ENCODE assay signal across 33 cellular contexts in genomic region chr9:13520069-13520468, GRCh38.
"Had no signal": no experiment of that assay in that cellular context is flagged by ENCODE, and none has a peak within 500 bp of the region (broad histone marks: within the 10 kb centered on the region; RNA-seq: fewer than 3 reads in every experiment).

No MANE protein-coding gene starts in this region.

- H3K27me3 Mint-ChIP-seq: activated B cell treated with CpG ODN at 0.5 μM for 24 hours; activated CD4-positive, alpha-beta memory T cell treated with anti-CD3 and anti-CD28 coated beads for 36 hours had no signal

- ATAC-seq: activated naive CD4-positive, alpha-beta T cell treated with anti-CD3 and anti-CD28 coated beads, Interleukin-2, amount 50 U/mL, for 72 hours; activated T-cell treated with anti-CD3 and anti-CD28 coated beads, Interleukin-2, amount 50 U/mL, for 4 hours; K562; PC-3 had no signal

- DNase-seq: activated B cell treated with CpG ODN at 0.5 μM for 24 hours; activated CD4-positive, alpha-beta memory T cell treated with anti-CD3 and anti-CD28 coated beads for 36 hours; activated CD4-positive, alpha-beta T cell treated with anti-CD3 and anti-CD28 coated beads for 4 hours; activated CD4-positive, alpha-beta T cell treated with anti-CD3 and anti-CD28 coated beads, Interleukin-2, amount 50 U/mL, for 1 hour; activated CD4-positive, CD25-positive, alpha-beta regulatory T cell treated with anti-CD3 and anti-CD28 coated beads, Interleukin-2, amount 50 U/mL, for 72 hours; activated CD8-positive, alpha-beta memory T cell treated with anti-CD3 and anti-CD28 coated beads, Interleukin-2, amount 50 U/mL, for 4 hours; activated gamma-delta T cell treated with Interleukin-2 at 50 U/mL for 16 hours; activated naive CD4-positive, alpha-beta T cell treated with anti-CD3 and anti-CD28 coated beads for 36 hours; activated T-cell treated with anti-CD3 and anti-CD28 coated beads for 4 hours; activated T-cell treated with anti-CD3 and anti-CD28 coated beads, Interleukin-2, amount 50 U/mL, for 4 hours; anterior cingulate cortex; brain microvascular endothelial cell; IMR-90; NCI-H1105; NCI-H1417 treated with DMSO at 0.1 percent for 48 hours; NCI-H187 treated with DMSO at 0.1 percent for 48 hours; NCI-H2081; NCI-H2171 treated with DMSO at 0.1 percent for 48 hours; NCI-H345; NCI-H526; NCI-H748 treated with DMSO at 0.1 percent for 48 hours; NK-92 treated with Interleukin-12 subunit alpha and Interleukin-12 subunit beta, amount 100 ng/mL, for 24 hours; PC-3; Peyer's patch; RPMI8226; SW 1271; T-helper 1 cell; T-helper 2 cell; T-helper 9 cell had no signal

- H3K36me3 Mint-ChIP-seq: activated CD4-positive, alpha-beta memory T cell treated with anti-CD3 and anti-CD28 coated beads for 36 hours; activated naive CD4-positive, alpha-beta T cell treated with anti-CD3 and anti-CD28 coated beads, Interleukin-2, amount 50 U/mL, for 72 hours had no signal

- H3K27me3 ChIP-seq: brain microvascular endothelial cell, Peyer's patch had no signal

- H3K36me3 ChIP-seq: brain microvascular endothelial cell, Peyer's patch had no signal

- FAIRE-seq: K562 had no signal

- H3K9me3 ChIP-seq: Peyer's patch had no signal

- H3K4me3 Mint-ChIP-seq: activated B cell treated with CpG ODN at 0.5 μM for 24 hours; activated CD4-positive, alpha-beta memory T cell treated with anti-CD3 and anti-CD28 coated beads for 36 hours; activated naive CD4-positive, alpha-beta T cell treated with anti-CD3 and anti-CD28 coated beads for 36 hours; activated T-cell treated with anti-CD3 and anti-CD28 coated beads, Interleukin-2, amount 50 U/mL, for 4 hours; activated T-helper 1 cell treated with anti-CD3 and anti-CD28 coated beads, Interleukin-12 subunit alpha, Interleukin-12 subunit beta, Interleukin-2, Interleukin-4 antibody, amounts not matched to agents 30 ng/mL and 10 ng/mL and 1 ng/mL, durations not matched to agents 14 hours and 24 hours and 36 hours had no signal

- H3K4me1 ChIP-seq: Peyer's patch had no signal

- H3K27ac ChIP-seq: brain microvascular endothelial cell, Peyer's patch, VCaP had no signal

- H3K27ac Mint-ChIP-seq: activated B cell treated with CpG ODN at 0.5 μM for 24 hours; activated CD4-positive, alpha-beta memory T cell treated with anti-CD3 and anti-CD28 coated beads for 36 hours; activated naive CD4-positive, alpha-beta T cell treated with anti-CD3 and anti-CD28 coated beads for 36 hours; activated naive CD4-positive, alpha-beta T cell treated with anti-CD3 and anti-CD28 coated beads, Interleukin-2, amount 50 U/mL, for 72 hours; activated T-helper 1 cell treated with anti-CD3 and anti-CD28 coated beads, Interleukin-12 subunit alpha, Interleukin-12 subunit beta, Interleukin-2, Interleukin-4 antibody, amounts not matched to agents 30 ng/mL and 10 ng/mL and 1 ng/mL, durations not matched to agents 14 hours and 24 hours and 36 hours had no signal

- H3K4me3 ChIP-seq: K562, Peyer's patch had no signal

- H3K4me1 Mint-ChIP-seq: activated B cell treated with CpG ODN at 0.5 μM for 24 hours had no signal

- H3K9me3 Mint-ChIP-seq: activated T-helper 1 cell treated with anti-CD3 and anti-CD28 coated beads, Interleukin-12 subunit alpha, Interleukin-12 subunit beta, Interleukin-2, Interleukin-4 antibody, amounts not matched to agents 30 ng/mL and 10 ng/mL and 1 ng/mL, durations not matched to agents 14 hours and 24 hours and 36 hours had no signal
